Comparison of ENCODE assay signal across 27 cellular contexts in the genomic region with DNA sequence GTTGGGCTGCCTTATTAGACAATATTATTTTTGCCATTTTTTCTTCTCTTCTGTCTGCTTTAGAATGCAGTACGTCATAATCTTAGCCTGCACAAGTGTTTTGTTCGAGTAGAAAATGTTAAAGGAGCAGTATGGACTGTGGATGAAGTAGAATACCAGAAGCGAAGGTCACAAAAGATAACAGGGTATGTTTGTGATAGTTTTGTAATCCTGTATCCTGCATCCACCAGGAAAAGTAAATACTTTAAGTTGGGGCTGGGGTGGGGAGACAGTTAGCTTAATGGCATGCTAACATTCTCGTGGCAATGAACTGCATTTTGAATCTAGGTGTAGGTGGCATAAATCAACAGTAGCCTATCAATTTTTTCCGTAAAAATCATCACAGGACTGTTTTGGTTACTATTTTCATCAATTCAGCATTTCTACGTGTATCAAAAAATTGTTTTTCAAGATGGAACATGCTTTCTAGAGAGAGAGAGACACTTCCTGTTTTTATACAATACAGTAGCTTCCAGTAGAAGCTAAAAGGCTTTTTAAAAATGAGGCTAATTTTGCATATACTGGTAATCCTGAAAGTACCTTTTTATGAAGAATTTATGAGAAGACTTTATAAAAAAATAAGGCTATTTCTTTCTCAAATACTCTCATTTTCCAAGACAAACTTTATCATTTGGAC.
DNase-seq lines count a peak whose midpoint lies in the region; ATAC-seq, FAIRE-seq and TF ChIP-seq lines count a peak whose summit lies in the region.
"Had no signal": no experiment of that assay in that cellular context is flagged by ENCODE, and none has a peak within 500 bp of the region (broad histone marks: within the 10 kb centered on the region; RNA-seq: fewer than 3 reads in every experiment).

No MANE protein-coding gene starts in this region.

- H3K4me3 ChIP-seq in HepG2 (replicated peaks in 1 of 3; ENCODE audit: insufficient read depth in 1 of 3, low read depth in 2 of 3, low read length in 3 of 3) = no peak overlapping the region
- H3K4me3 ChIP-seq: gastrocnemius medialis, hepatocyte, neural progenitor cell had no signal

- H3K79me2 ChIP-seq in HepG2 (ENCODE audit: insufficient read depth, low read length) = no peaks in the 10 kb centered on the region
- H3K79me2 ChIP-seq: hepatocyte, parathyroid adenoma had no signal

- H3K9me3 Mint-ChIP-seq in WTC11 = no peaks in the 10 kb centered on the region
- H3K9me3 Mint-ChIP-seq: activated CD4-positive, alpha-beta memory T cell treated with anti-CD3 and anti-CD28 coated beads, Interleukin-2, amount 10 ng/mL, durations not matched to agents 7 days and 5 days; activated T-helper 2 cell treated with anti-CD3 and anti-CD28 coated beads, Interferon-gamma antibody, Interleukin-2, Interleukin-4, amounts not matched to agents 10 μg/mL and 5 μg/mL and 100 μg/mL, durations not matched to agents 14 hours and 24 hours and 36 hours; CD4-positive, alpha-beta T cell; dendritic cell treated with granulocyte-macrophage colony-stimulating factor and Interleukin-4, amounts not matched to agents 40 ng/mL and 50 ng/mL, for 4 days; neural progenitor cell had no signal

- no peaks in the 10 kb centered on the region for H3K27me3 Mint-ChIP-seq in WTC11 (ENCODE audit: low read depth)
- H3K27me3 Mint-ChIP-seq: activated CD4-positive, alpha-beta memory T cell treated with anti-CD3 and anti-CD28 coated beads, Interleukin-2, amount 10 ng/mL, durations not matched to agents 7 days and 5 days; CD4-positive, alpha-beta T cell; dendritic cell treated with granulocyte-macrophage colony-stimulating factor and Interleukin-4, amounts not matched to agents 40 ng/mL and 50 ng/mL, for 4 days had no signal

- no peak overlapping the region for H3K27ac ChIP-seq in HepG2 (ENCODE audit: extremely low read length, insufficient read depth, low read length)
- H3K27ac ChIP-seq: gastrocnemius medialis, hepatocyte, HL-60, neural progenitor cell, parathyroid adenoma had no signal

- no peaks in the 10 kb centered on the region for H3K36me3 Mint-ChIP-seq in WTC11
- H3K36me3 Mint-ChIP-seq: activated naive CD8-positive, alpha-beta T cell; neural progenitor cell had no signal

- no peak overlapping the region for H3K9ac ChIP-seq in HepG2 (ENCODE audit: insufficient read depth, low read depth, low read length)
- H3K9ac ChIP-seq: neural progenitor cell, parathyroid adenoma had no signal

- H3K4me1 Mint-ChIP-seq in WTC11 = peaks cover 52% of the 10 kb centered on the region
- H3K4me1 Mint-ChIP-seq: activated CD4-positive, alpha-beta memory T cell treated with anti-CD3 and anti-CD28 coated beads, Interleukin-2, amount 10 ng/mL, durations not matched to agents 7 days and 5 days had no signal

- POLR2A ChIA-PET in WTC11 (lab: Charles Lee) (no interaction called here), HepG2 (lab: Yijun Ruan, JAX) (no interaction called here)

- no peaks in the 10 kb centered on the region for H3K36me3 ChIP-seq in HepG2 (replicated peaks in 1 of 2; ENCODE audit: control insufficient read depth in 1 of 2, insufficient read depth in 2 of 2, low read length in 2 of 2)
- H3K36me3 ChIP-seq: gastrocnemius medialis, neural progenitor cell had no signal

- TF ChIP-seq CTCF in WTC11 (IDR thresholded peaks at IDR 0.05) = no peak
- no peak for TF ChIP-seq CTCF in HepG2 (CRISPR knock-in tag; IDR thresholded peaks at IDR 0.05)

- CTCF ChIA-PET in WTC11 (lab: Charles Lee) = interaction anchor here (3.7 to 4.3 kb wide), 2 partner anchors 235 to 580 kb away, joined by 28 to 48 read pairs; no protein-coding TSS in a partner anchor
- CTCF ChIA-PET in HepG2 (lab: Yijun Ruan, JAX; ENCODE audit: low intra/inter-chr PET ratio, low total read pairs) = no interaction called here

- BruUV-seq in HepG2 (replicated peaks; lab: Mats Ljungman, UMichigan) = no TSS peak

- TF ChIP-seq RAD21 in HepG2 (CRISPR knock-in tag; IDR thresholded peaks at IDR 0.05) = no peak

- no peaks in the 10 kb centered on the region for H3K27me3 ChIP-seq in HepG2 (ENCODE audit: control insufficient read depth in 1 of 2, insufficient read depth in 2 of 2, low read length in 2 of 2)
- H3K27me3 ChIP-seq: gastrocnemius medialis, hepatocyte, neural progenitor cell had no signal

- H3K27ac Mint-ChIP-seq in WTC11 = peak overlapping the region; percentile 3; the same call in 1 of the 2 replicates
- H3K27ac Mint-ChIP-seq: activated CD4-positive, alpha-beta memory T cell treated with anti-CD3 and anti-CD28 coated beads, Interleukin-2, amount 10 ng/mL, durations not matched to agents 7 days and 5 days; activated naive CD8-positive, alpha-beta T cell; activated T-helper 2 cell treated with anti-CD3 and anti-CD28 coated beads, Interferon-gamma antibody, Interleukin-2, Interleukin-4, amounts not matched to agents 10 μg/mL and 5 μg/mL and 100 μg/mL, durations not matched to agents 14 hours and 24 hours and 36 hours; CD4-positive, alpha-beta T cell; dendritic cell treated with granulocyte-macrophage colony-stimulating factor and Interleukin-4, amounts not matched to agents 40 ng/mL and 50 ng/mL, for 4 days; neural progenitor cell had no signal

- DNase-seq in NCI-H1092 treated with DMSO at 0.1 percent for 48 hours (lab: John Stamatoyannopoulos, UW) (peak; percentile 31), NCI-H1092 (lab: John Stamatoyannopoulos, UW) (no peak), NCI-H146 (lab: John Stamatoyannopoulos, UW) (peak; percentile 7), WTC11 (ENCODE audit: low spot score) (no peak), HepG2 (ENCODE audit: low spot score) (no peak), NCI-H345 (lab: John Stamatoyannopoulos, UW) (no peak), NCI-H526 treated with DMSO at 0.1 percent for 48 hours (lab: John Stamatoyannopoulos, UW) (no peak)
- DNase-seq: activated CD4-positive, alpha-beta memory T cell treated with anti-CD3 and anti-CD28 coated beads, Interleukin-2, amount 10 ng/mL, durations not matched to agents 7 days and 5 days; activated CD4-positive, alpha-beta T cell treated with anti-CD3 and anti-CD28 coated beads for 1 hour; aorta; CD4-positive, alpha-beta T cell; gastrocnemius medialis; left colon; mesenchymal stem cell; NCI-H1105 treated with DMSO at 0.1 percent for 48 hours; NCI-H2107; RPMI8226; stimulated activated CD4-positive, alpha-beta T cell treated with anti-CD3 and anti-CD28 coated beads, Interleukin-2, amount 100 ng/mL, for 48 hours; T-helper 2 cell had no signal

- in situ Hi-C loops in HepG2 (cut with HindIII; ENCODE audit: extremely low pct_ligation_motif_present, low pct_unique_long_range_greater_than_20kb) = no loop called here

- H3K4me2 ChIP-seq in HepG2 (ENCODE audit: low read depth, low read length) = no peak overlapping the region
- H3K4me2 ChIP-seq: hepatocyte, neural progenitor cell had no signal

- FAIRE-seq in HepG2 (lab: Jason Lieb, UNC) = no peak

- H2AFZ ChIP-seq in HepG2 (ENCODE audit: low read length) = no peak overlapping the region
- H2AFZ ChIP-seq: hepatocyte, neural progenitor cell, parathyroid adenoma had no signal

- H4K20me1 ChIP-seq in HepG2 (ENCODE audit: insufficient read depth, low read length) = no peaks in the 10 kb centered on the region

- no peaks in the 10 kb centered on the region for H3K9me3 ChIP-seq in HepG2 (ENCODE audit: low read length)
- H3K9me3 ChIP-seq: gastrocnemius medialis had no signal

- no peak for TF ChIP-seq POLR2A in HepG2 (IDR thresholded peaks at IDR 0.05; ENCODE audit: insufficient read depth in 1 of 2, low read depth in 2 of 2, low read length in 2 of 2)

- intact Hi-C loops in HepG2 (cut with micrococcal nuclease; ENCODE audit: unreplicated experiment) = loop anchor here (2.0 kb wide), 1 partner anchor 635 kb away; no protein-coding TSS in a partner anchor

- no peak for ATAC-seq in WTC11
- peak; percentile 47; the same call in 1 of the 3 replicates for ATAC-seq in HepG2
- ATAC-seq in HG03342 (IDR thresholded peaks at IDR 0.05; ENCODE audit: unreplicated experiment) = no peak
- ATAC-seq: gastrocnemius medialis, left colon had no signal

- H3K4me3 Mint-ChIP-seq in WTC11 = no peak overlapping the region
- H3K4me3 Mint-ChIP-seq: activated CD4-positive, alpha-beta memory T cell treated with anti-CD3 and anti-CD28 coated beads, Interleukin-2, amount 10 ng/mL, durations not matched to agents 7 days and 5 days; activated naive CD8-positive, alpha-beta T cell; CD4-positive, alpha-beta T cell; dendritic cell treated with granulocyte-macrophage colony-stimulating factor and Interleukin-4, amounts not matched to agents 40 ng/mL and 50 ng/mL, for 4 days; neural progenitor cell had no signal

- WGBS in HepG2 (ENCODE audit: low lambda C conversion rate) = 4% methylated on average over 6 of the region's 6 CpGs

- H3K4me1 ChIP-seq in HepG2 (ENCODE audit: insufficient read depth, low read length) = peaks cover 8% of the 10 kb centered on the region; the same call in 1 of the 2 replicates
- H3K4me1 ChIP-seq: gastrocnemius medialis, parathyroid adenoma had no signal

- no peak for TF ChIP-seq EP300 in HepG2 (IDR thresholded peaks at IDR 0.05; ENCODE audit: low read depth in 2 of 2, low read length in 2 of 2)
- no peak for TF ChIP-seq EP300 in HepG2 (CRISPR knock-in tag; IDR thresholded peaks at IDR 0.05; ENCODE audit: borderline replicate concordance)

TF ChIP-seq in WTC11, 78 proteins besides CTCF, POLR2A, EP300 and RAD21 (continues in another document):
- TF ChIP-seq NR2C2 (CRISPR knock-in tag; IDR thresholded peaks at IDR 0.05) = no peak
- TF ChIP-seq GTF2I (CRISPR knock-in tag; conservative IDR thresholded peaks at IDR 0.05) = no peak
- TF ChIP-seq, protein P1, sequence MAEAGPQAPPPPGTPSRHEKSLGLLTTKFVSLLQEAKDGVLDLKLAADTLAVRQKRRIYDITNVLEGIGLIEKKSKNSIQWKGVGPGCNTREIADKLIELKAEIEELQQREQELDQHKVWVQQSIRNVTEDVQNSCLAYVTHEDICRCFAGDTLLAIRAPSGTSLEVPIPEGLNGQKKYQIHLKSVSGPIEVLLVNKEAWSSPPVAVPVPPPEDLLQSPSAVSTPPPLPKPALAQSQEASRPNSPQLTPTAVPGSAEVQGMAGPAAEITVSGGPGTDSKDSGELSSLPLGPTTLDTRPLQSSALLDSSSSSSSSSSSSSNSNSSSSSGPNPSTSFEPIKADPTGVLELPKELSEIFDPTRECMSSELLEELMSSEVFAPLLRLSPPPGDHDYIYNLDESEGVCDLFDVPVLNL (CRISPR knock-in tag; IDR thresholded peaks at IDR 0.05; ENCODE audit: borderline replicate concordance, low read depth) = no peak

TF ChIP-seq in HepG2, 621 proteins besides CTCF, POLR2A, EP300 and RAD21 (continues in another document):
- TF ChIP-seq SOX13 (IDR thresholded peaks at IDR 0.05) (no peak), SOX13 (CRISPR knock-in tag; conservative IDR thresholded peaks at IDR 0.05 in 1 of 2, IDR thresholded peaks at IDR 0.05 in 1 of 2) (no peak)

Comparison
In these comparisons a context has a peak if more than half of its experiments do, and no peak if none do; other contexts are left out.
1. DNase-seq: peak in NCI-H1092 treated with DMSO at 0.1 percent for 48 hours (single experiment) and NCI-H146 (single experiment); none in NCI-H1092 (single experiment), WTC11 (single experiment), HepG2 (single experiment), NCI-H345 (single experiment) and NCI-H526 treated with DMSO at 0.1 percent for 48 hours (single experiment).